Comparison of ENCODE assay signal across 1 cellular context in genomic region chr22:23591203-23591791, GRCh38.
TF ChIP-seq lines count a peak whose summit lies in the region.

No MANE protein-coding gene starts in this region.

TF ChIP-seq in H1, 55 proteins besides CTCF, POLR2A, EP300 and RAD21 (continued from another document):
- TF ChIP-seq CHD2 (IDR thresholded peaks at IDR 0.05; ENCODE audit: low read length) (0 out of 2 replicates have a peak, but pooled peaks have one; percentile 38), TBP (IDR thresholded peaks at IDR 0.05; ENCODE audit: low read depth, low read length) (0 out of 2 replicates have a peak, but pooled peaks have one; percentile 34)
